ENCODE assay signal across 9 cellular contexts in the genomic region with DNA sequence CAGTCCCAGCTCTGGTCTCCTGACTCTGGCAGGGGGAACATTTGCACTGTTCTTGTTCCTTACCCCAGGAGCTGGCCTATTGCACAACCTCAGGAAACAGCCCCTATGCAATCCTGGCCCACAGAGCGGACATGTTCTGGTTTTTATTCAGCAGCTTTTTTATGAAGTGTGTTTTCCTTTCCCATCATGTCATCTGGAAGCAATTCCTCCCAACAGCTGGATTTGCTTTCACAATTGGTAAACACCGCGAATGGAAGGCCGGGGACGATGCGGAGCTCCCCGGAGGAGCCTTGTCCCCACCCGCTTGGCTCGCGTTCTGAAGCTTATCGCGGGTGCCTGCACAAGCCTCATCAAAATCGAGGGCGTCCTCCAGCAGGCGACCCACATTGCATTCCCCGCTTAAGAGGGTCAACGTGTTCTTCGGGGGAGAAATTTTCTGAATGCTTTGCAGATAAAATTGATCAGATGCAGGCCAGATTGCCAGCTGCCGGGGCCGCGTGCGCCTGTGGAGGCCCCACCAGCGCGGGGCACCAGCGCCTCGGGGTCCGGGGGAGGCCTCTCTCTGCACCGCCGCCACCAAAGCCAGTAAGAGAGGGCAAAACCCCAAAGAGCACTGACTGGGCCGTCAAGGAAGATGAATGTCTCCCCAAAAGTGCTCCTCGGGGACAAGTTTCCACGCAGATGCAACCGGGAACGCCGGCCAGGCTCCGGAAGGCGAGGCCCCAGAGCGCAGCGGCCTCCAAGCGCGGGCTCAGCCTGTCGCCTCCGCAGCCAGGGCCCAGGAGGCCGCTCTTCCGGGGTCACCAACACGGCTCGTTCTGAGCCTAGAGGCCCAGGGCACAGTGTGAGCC.
DNase-seq lines count a peak whose midpoint lies in the region; ATAC-seq and TF ChIP-seq lines count a peak whose summit lies in the region.
"Had no signal": no experiment of that assay in that cellular context is flagged by ENCODE, and none has a peak within 500 bp of the region (broad histone marks: within the 10 kb centered on the region; RNA-seq: fewer than 3 reads in every experiment).

No MANE protein-coding gene starts in this region.

- H3K27me3 ChIP-seq in colonic mucosa (no peaks in the 10 kb centered on the region), mesenchymal stem cell (ENCODE audit: control insufficient read depth in 1 of 2, insufficient read depth in 1 of 2, low read length in 2 of 2) (no peaks in the 10 kb centered on the region)

- peak; percentile 64 for DNase-seq in NCI-H1694 (lab: John Stamatoyannopoulos, UW)
- DNase-seq in colonic mucosa: peak; percentile 62
- peak; percentile 98 for DNase-seq in mesenchymal stem cell
- no peak for DNase-seq in type B pancreatic cell (ENCODE audit: extremely low spot score, unreplicated experiment)
- DNase-seq in 8988T: no peak
- DNase-seq in NCI-H1417 treated with DMSO at 0.1 percent for 48 hours (lab: John Stamatoyannopoulos, UW): no peak

- peak overlapping the region in 1 of 2 experiments; percentile 92 for H3K14ac ChIP-seq in mesenchymal stem cell (ENCODE audit: low read length in 2 of 2)

- peak overlapping the region; percentile 97 for H2BK15ac ChIP-seq in mesenchymal stem cell (ENCODE audit: low read depth, poor library complexity, severe bottlenecking)

- no peak overlapping the region for H3K4me2 ChIP-seq in mesenchymal stem cell (ENCODE audit: low read length, poor library complexity, severe bottlenecking)

- H3K79me1 ChIP-seq in mesenchymal stem cell (replicated peaks; ENCODE audit: low read length, poor library complexity, severe bottlenecking): no peaks in the 10 kb centered on the region

- no peak for ATAC-seq in activated CD4-positive, CD25-positive, alpha-beta regulatory T cell treated with anti-CD3 and anti-CD28 coated beads, Interleukin-2, amount 50 U/mL, for 24 hours
- ATAC-seq in HG03342 (IDR thresholded peaks at IDR 0.05; ENCODE audit: unreplicated experiment): no peak

- no peaks in the 10 kb centered on the region for H3K27me3 Mint-ChIP-seq in type B pancreatic cell
- H3K27me3 Mint-ChIP-seq: memory B cell had no signal

- H3K27ac Mint-ChIP-seq in type B pancreatic cell: peak overlapping the region; percentile 77
- H3K27ac Mint-ChIP-seq: memory B cell had no signal

- peak overlapping the region; percentile 53 for H3K4me3 Mint-ChIP-seq in type B pancreatic cell
- H3K4me3 Mint-ChIP-seq: memory B cell had no signal

- H3K4me1 ChIP-seq in colonic mucosa: peaks cover 5% of the 10 kb centered on the region
- peaks cover 27% of the 10 kb centered on the region for H3K4me1 ChIP-seq in mesenchymal stem cell (ENCODE audit: control insufficient read depth, insufficient read depth, low read depth, low read length)

- peak overlapping the region; percentile 29 for H2AFZ ChIP-seq in mesenchymal stem cell (ENCODE audit: low read depth, low read length)

- intact Hi-C loops in colonic mucosa (cut with DNase I): no loop called here

- peak overlapping the region; percentile 96 for H2BK120ac ChIP-seq in mesenchymal stem cell (ENCODE audit: low read depth, low read length)

- H3K4me3 ChIP-seq in colonic mucosa: no peak overlapping the region
- H3K4me3 ChIP-seq in mesenchymal stem cell (ENCODE audit: insufficient read depth in 1 of 2, low read depth in 1 of 2, low read length in 2 of 2): peak overlapping the region in 1 of 2 experiments; percentile 52

- peak overlapping the region; percentile 89 for H2AK5ac ChIP-seq in mesenchymal stem cell (ENCODE audit: low read length, severe bottlenecking)

- TF ChIP-seq CTCF in colonic mucosa (IDR thresholded peaks at IDR 0.05): no peak
- TF ChIP-seq CTCF in type B pancreatic cell (conservative IDR thresholded peaks at IDR 0.05): no peak

- peak overlapping the region; percentile 83 for H4K91ac ChIP-seq in mesenchymal stem cell (ENCODE audit: low read length)

- H4K8ac ChIP-seq in mesenchymal stem cell (ENCODE audit: low read length): peak overlapping the region; percentile 82

- peaks cover 22% of the 10 kb centered on the region for H3K4me1 Mint-ChIP-seq in type B pancreatic cell (ENCODE audit: unreplicated experiment)

- H3K36me3 Mint-ChIP-seq in type B pancreatic cell: no peaks in the 10 kb centered on the region
- H3K36me3 Mint-ChIP-seq: memory B cell had no signal

- H2BK12ac ChIP-seq in mesenchymal stem cell (ENCODE audit: low read length in 2 of 2): peak overlapping the region; percentile 64 to 76

- H3K9ac ChIP-seq in colonic mucosa (ENCODE audit: low read depth in 2 of 2, low read length in 2 of 2) (peak overlapping the region in 1 of 2 donors; percentile 48), mesenchymal stem cell (ENCODE audit: low read length) (peak overlapping the region; percentile 83)

- H3K18ac ChIP-seq in mesenchymal stem cell (ENCODE audit: low read depth in 1 of 2, low read length in 2 of 2): peak overlapping the region; percentile 94 to 95

- H3K27ac ChIP-seq in colonic mucosa (peak overlapping the region; percentile 75), mesenchymal stem cell (ENCODE audit: low read length, poor library complexity, severe bottlenecking) (no peak overlapping the region)

- peak overlapping the region; percentile 54 for H2BK5ac ChIP-seq in mesenchymal stem cell (ENCODE audit: low read depth, low read length, poor library complexity, severe bottlenecking)

- no peaks in the 10 kb centered on the region for H3K9me3 Mint-ChIP-seq in type B pancreatic cell
- H3K9me3 Mint-ChIP-seq: memory B cell had no signal

- H3K9me3 ChIP-seq in colonic mucosa (no peaks in the 10 kb centered on the region), mesenchymal stem cell (ENCODE audit: control insufficient read depth, low read length) (no peaks in the 10 kb centered on the region)

- no peak overlapping the region for H3K23ac ChIP-seq in mesenchymal stem cell (ENCODE audit: low read length in 2 of 2)

- peak overlapping the region; percentile 50 to 89 for H3K4ac ChIP-seq in mesenchymal stem cell (ENCODE audit: low read depth in 1 of 2, low read length in 2 of 2)

- H3K36me3 ChIP-seq in colonic mucosa: no peaks in the 10 kb centered on the region
- no peaks in the 10 kb centered on the region for H3K36me3 ChIP-seq in mesenchymal stem cell (ENCODE audit: control insufficient read depth in 1 of 2, insufficient read depth in 2 of 2, low read depth in 1 of 2, low read length in 2 of 2)

- WGBS in mesenchymal stem cell: 55% methylated on average over 47 of the region's 47 CpGs

Comparison
In these comparisons a context has a peak if more than half of its experiments do, and no peak if none do; other contexts are left out.
1. DNase-seq: peak in NCI-H1694 (single experiment), colonic mucosa (single experiment) and mesenchymal stem cell (single experiment); none in type B pancreatic cell (single experiment), 8988T (single experiment) and NCI-H1417 treated with DMSO at 0.1 percent for 48 hours (single experiment).